Comparison of ENCODE assay signal across 11 cellular contexts in the genomic region with DNA sequence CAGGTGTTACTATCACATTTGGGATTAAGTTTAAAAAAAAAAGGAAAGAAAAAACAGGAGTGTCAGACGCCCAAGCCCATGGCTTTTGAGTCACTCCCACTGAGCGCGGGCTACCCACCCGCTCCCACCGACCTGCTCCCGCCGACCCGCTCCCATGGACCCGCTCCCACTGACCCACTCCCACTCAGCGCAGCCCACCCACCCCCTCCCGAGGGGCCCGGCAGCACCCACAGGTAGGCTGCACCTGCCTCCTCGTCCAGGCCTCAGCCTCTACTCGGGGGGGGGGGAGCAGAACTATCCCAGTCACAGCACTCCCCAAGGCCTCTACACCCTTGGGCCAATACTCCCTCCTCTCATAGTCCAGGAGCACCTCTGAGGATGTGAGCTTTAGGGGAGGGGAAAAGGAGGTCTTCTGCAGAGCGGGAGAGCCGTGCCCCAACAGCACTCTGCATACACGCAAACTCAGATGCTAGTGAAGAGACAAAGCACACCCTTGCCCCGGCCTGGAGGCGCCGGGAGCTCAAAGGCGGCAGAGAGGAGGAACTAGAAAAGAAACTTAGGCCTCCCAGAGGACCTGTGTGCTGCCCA. TPM values are rescaled to one million over a fixed set of nuclear protein-coding genes. Genes with fewer than 3 reads are reported as not detected.
DNase-seq lines count a peak whose midpoint lies in the region; ATAC-seq and TF ChIP-seq lines count a peak whose summit lies in the region.
"Had no signal": no experiment of that assay in that cellular context is flagged by ENCODE, and none has a peak within 500 bp of the region (broad histone marks: within the 10 kb centered on the region; RNA-seq: fewer than 3 reads in every experiment).

No MANE protein-coding gene starts in this region.

- H3K4me3 Mint-ChIP-seq in central memory CD8-positive, alpha-beta T cell, result peak overlapping the region; percentile 89
- H3K4me3 Mint-ChIP-seq in neural progenitor cell, result no peak overlapping the region

- ATAC-seq in central memory CD8-positive, alpha-beta T cell (replicated peaks; ENCODE audit: extremely low read depth, poor library complexity, severe bottlenecking), result no peak
- no peak for ATAC-seq in HG02885 (IDR thresholded peaks at IDR 0.05; ENCODE audit: poor library complexity, unreplicated experiment)
- ATAC-seq in GM18909 (IDR thresholded peaks at IDR 0.05; ENCODE audit: poor library complexity, unreplicated experiment), result no peak
- no peak for ATAC-seq in GM21360 (IDR thresholded peaks at IDR 0.05; ENCODE audit: unreplicated experiment)

- peak overlapping the region; percentile 78 to 97 (median 93) for H3K9ac ChIP-seq in BLaER1 treated with 17β-estradiol and CSF1 and Interleukin-3, amounts not matched to agents 10 nM and 100 nM
- no peak overlapping the region for H3K9ac ChIP-seq in neural progenitor cell

- no peaks in the 10 kb centered on the region for H3K9me3 ChIP-seq in BLaER1 treated with 17β-estradiol and CSF1 and Interleukin-3, amounts not matched to agents 10 nM and 100 nM (replicated peaks in 1 of 11)
- H3K9me3 ChIP-seq in neural progenitor cell (ENCODE audit: low read depth), result no peaks in the 10 kb centered on the region

- TF ChIP-seq CTCF in LNCaP clone FGC (IDR thresholded peaks at IDR 0.05; ENCODE audit: control insufficient read depth, extremely low read depth, insufficient read depth) (no peak), neural progenitor cell (IDR thresholded peaks at IDR 0.05) (no peak)

- peaks cover 5% of the 10 kb centered on the region for H3K36me3 Mint-ChIP-seq in central memory CD8-positive, alpha-beta T cell (ENCODE audit: insufficient read depth)
- peaks cover 2% of the 10 kb centered on the region for H3K36me3 Mint-ChIP-seq in neural progenitor cell

- H3F3A ChIP-seq in neural progenitor cell (ENCODE audit: low read depth), result peaks cover 15% of the 10 kb centered on the region

- peaks cover 48 to 75% (median 67%) of the 10 kb centered on the region in 10 experiments for H3K4me1 ChIP-seq in BLaER1 treated with 17β-estradiol and CSF1 and Interleukin-3, amounts not matched to agents 10 nM and 100 nM
- peaks cover 14% of the 10 kb centered on the region for H3K4me1 ChIP-seq in neural progenitor cell

- H3K4me2 ChIP-seq in BLaER1 treated with 17β-estradiol and CSF1 and Interleukin-3, amounts not matched to agents 10 nM and 100 nM, result peak overlapping the region; percentile 88 to 98 (median 97)
- H3K4me2 ChIP-seq in neural progenitor cell, result no peak overlapping the region

- no peaks in the 10 kb centered on the region for H3K9me3 Mint-ChIP-seq in central memory CD8-positive, alpha-beta T cell
- no peaks in the 10 kb centered on the region for H3K9me3 Mint-ChIP-seq in neural progenitor cell

- peak overlapping the region; percentile 34 to 93 (median 82); a peak in 20 of 22 replicates for H3K27ac ChIP-seq in BLaER1 treated with 17β-estradiol and CSF1 and Interleukin-3, amounts not matched to agents 10 nM and 100 nM
- H3K27ac ChIP-seq in neural progenitor cell, result no peak overlapping the region

- peaks cover 60% of the 10 kb centered on the region for H3K4me1 Mint-ChIP-seq in central memory CD8-positive, alpha-beta T cell
- H3K4me1 Mint-ChIP-seq in neural progenitor cell, result peaks cover 35% of the 10 kb centered on the region

- H3K27me3 ChIP-seq in BLaER1 treated with 17β-estradiol and CSF1 and Interleukin-3, amounts not matched to agents 10 nM and 100 nM, result no peaks in the 10 kb centered on the region
- H3K27me3 ChIP-seq in neural progenitor cell, result peaks cover 31% of the 10 kb centered on the region

- H2AFZ ChIP-seq in neural progenitor cell (replicated peaks), result no peak overlapping the region

- no peak for DNase-seq in LNCaP clone FGC (ENCODE audit: low read depth)
- DNase-seq in central memory CD8-positive, alpha-beta T cell (ENCODE audit: low spot score in 2 of 2), result no peak
- no peak for DNase-seq in neural progenitor cell (ENCODE audit: low spot score)
- DNase-seq in iPS-NIHi7 (ENCODE audit: extremely low spot score), result no peak
- DNase-seq: activated naive CD4-positive, alpha-beta T cell treated with anti-CD3 and anti-CD28 coated beads, Interleukin-2, amount 50 U/mL, for 16 hours; DMS79 treated with DMSO at 0.1 percent for 48 hours; glutamatergic neuron had no signal

- peak overlapping the region; percentile 75 to 100 (median 94) for H3K4me3 ChIP-seq in BLaER1 treated with 17β-estradiol and CSF1 and Interleukin-3, amounts not matched to agents 10 nM and 100 nM
- peak overlapping the region; percentile 80 for H3K4me3 ChIP-seq in LNCaP clone FGC (ENCODE audit: low read depth, low read length)
- no peak overlapping the region for H3K4me3 ChIP-seq in neural progenitor cell

- no peaks in the 10 kb centered on the region for H3K27me3 Mint-ChIP-seq in central memory CD8-positive, alpha-beta T cell
- H3K27me3 Mint-ChIP-seq in neural progenitor cell (ENCODE audit: insufficient read depth, low read depth), result peaks cover 14% of the 10 kb centered on the region

- H3K36me3 ChIP-seq in BLaER1 treated with 17β-estradiol and CSF1 and Interleukin-3, amounts not matched to agents 10 nM and 100 nM, result peaks cover 12 to 48% (median 40%) of the 10 kb centered on the region in 11 experiments
- no peaks in the 10 kb centered on the region for H3K36me3 ChIP-seq in neural progenitor cell

- peaks cover 52% of the 10 kb centered on the region for H3K79me2 ChIP-seq in neural progenitor cell (ENCODE audit: low read depth)

- H4K20me1 ChIP-seq in BLaER1 treated with 17β-estradiol and CSF1 and Interleukin-3, amounts not matched to agents 10 nM and 100 nM, result peaks cover 50 to 77% (median 75%) of the 10 kb centered on the region in 11 experiments; a peak in 21 of 22 replicates
- H4K20me1 ChIP-seq in neural progenitor cell (ENCODE audit: low read depth), result peaks cover 56% of the 10 kb centered on the region

- peak overlapping the region; percentile 32 for H3K27ac Mint-ChIP-seq in central memory CD8-positive, alpha-beta T cell (ENCODE audit: low read depth)
- peak overlapping the region; percentile 63 for H3K27ac Mint-ChIP-seq in neural progenitor cell

RNA-seq across cellular contexts. Expression of a gene that starts 2.9 kb away (rescaled TPM):
- 6.8 and 25.3 TPM in 2 replicates for total RNA-seq in neural progenitor cell (ENCODE audit: low replicate concordance)

RNA-seq across cellular contexts. Expression of a gene that starts 40.8 kb away (rescaled TPM):
- 0.17 and 0.77 TPM in 2 replicates for total RNA-seq in neural progenitor cell (ENCODE audit: low replicate concordance)
